ENCODE assay signal across 26 cellular contexts in the genomic region with DNA sequence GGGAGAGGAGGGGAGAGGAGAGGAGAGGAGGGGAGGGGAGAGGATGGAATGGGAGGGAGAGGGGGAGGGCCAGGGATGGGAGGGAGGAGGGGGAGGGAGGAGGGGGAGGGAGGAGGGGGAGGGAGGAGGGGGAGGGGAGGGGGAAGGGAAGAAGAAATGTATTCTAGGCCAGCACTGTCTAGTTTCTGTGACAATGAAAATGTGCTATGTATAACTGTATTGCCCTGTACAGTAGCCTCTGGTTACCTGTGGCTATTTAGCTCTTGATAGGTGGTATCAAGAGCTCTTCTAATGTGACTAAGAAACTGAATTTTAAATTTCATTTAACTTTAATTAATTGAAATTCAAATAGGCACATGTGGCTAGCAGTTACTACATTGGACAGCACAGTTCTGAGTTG.
DNase-seq lines count a peak whose midpoint lies in the region; ATAC-seq, FAIRE-seq and TF ChIP-seq lines count a peak whose summit lies in the region.
"Had no signal": no experiment of that assay in that cellular context is flagged by ENCODE, and none has a peak within 500 bp of the region (broad histone marks: within the 10 kb centered on the region; RNA-seq: fewer than 3 reads in every experiment).

No MANE protein-coding gene starts in this region.

- no peaks in the 10 kb centered on the region for H3K4me1 Mint-ChIP-seq in stimulated activated memory B cell treated with anti-CD40 and anti-IgM and Interleukin-4, amounts not matched to agents 10 μg/mL and 1 μg/mL and 100 μg/mL, for 72 hours
- H3K4me1 Mint-ChIP-seq: CD4-positive, alpha-beta memory T cell; CD4-positive, CD25-positive, alpha-beta regulatory T cell; CD8-positive, alpha-beta memory T cell had no signal

- H3K27me3 ChIP-seq in PC-3 (ENCODE audit: low read length) (no peaks in the 10 kb centered on the region), right cardiac atrium (ENCODE audit: control insufficient read depth, insufficient read depth) (no peaks in the 10 kb centered on the region)
- H3K27me3 ChIP-seq: BE2C, BLaER1 had no signal

- H3K27ac ChIP-seq in 22Rv1: peak overlapping the region; percentile 93; the same call in 1 of the 2 replicates
- peak overlapping the region; percentile 99 to 100 for H3K27ac ChIP-seq in A549
- peak overlapping the region; percentile 32 for H3K27ac ChIP-seq in PC-3 (ENCODE audit: low read length)
- H3K27ac ChIP-seq in right cardiac atrium (ENCODE audit: low read length): no peak overlapping the region
- H3K27ac ChIP-seq: BLaER1 had no signal

- H3K36me3 ChIP-seq in PC-3 (ENCODE audit: low read depth, low read length): no peaks in the 10 kb centered on the region
- H3K36me3 ChIP-seq: BE2C, BLaER1 had no signal

- H3K4me2 ChIP-seq in A549 (no peak overlapping the region), PC-3 (ENCODE audit: low read length) (no peak overlapping the region)
- H3K4me2 ChIP-seq: BLaER1 had no signal

- POLR2A ChIA-PET in A549 (lab: Yijun Ruan, JAX) (no interaction called here), PC-3 (lab: Charles Lee; ENCODE audit: unreplicated experiment) (no interaction called here)

- peaks cover 10% of the 10 kb centered on the region for H3K79me2 ChIP-seq in PC-3 (ENCODE audit: low read length)

- peaks cover 22% of the 10 kb centered on the region for H3K9me3 ChIP-seq in A549
- H3K9me3 ChIP-seq in PC-3 (ENCODE audit: low read length): no peaks in the 10 kb centered on the region
- H3K9me3 ChIP-seq in right cardiac atrium (ENCODE audit: control insufficient read depth, low read length): no peaks in the 10 kb centered on the region
- H3K9me3 ChIP-seq: BE2C, BLaER1 had no signal

- peaks cover 5% of the 10 kb centered on the region for H3F3A ChIP-seq in PC-3 (ENCODE audit: low read length, unreplicated experiment)

- DNase-seq in A549 (ENCODE audit: low read depth in 1 of 2, low spot score in 1 of 2) (no peak), PC-3 (no peak), right cardiac atrium (no peak)
- DNase-seq: ACHN; BE2C; C1 segment of cervical spinal cord; CD4-positive, alpha-beta memory T cell; CD4-positive, CD25-positive, alpha-beta regulatory T cell; CD8-positive, alpha-beta memory T cell; COR-L47; DMS 273 treated with DMSO at 0.1 percent for 48 hours; DMS153; DMS53; DMS79; DND-41; EL; GDM1 had no signal

- no TSS peak for BruUV-seq in PC-3 (replicated peaks; lab: Mats Ljungman, UMichigan)

- FAIRE-seq in A549 (lab: Jason Lieb, UNC): no peak
- FAIRE-seq: GM12878, GM12892, GM18507, GM19239 had no signal

- no peak for TF ChIP-seq POLR2A in A549 (IDR thresholded peaks at IDR 0.05; ENCODE audit: low read length)

- CTCF ChIA-PET in A549 (lab: Yijun Ruan, JAX) (interaction anchor here (0.6 kb wide), 1 partner anchor 260 kb away, joined by 3 read pairs; no protein-coding TSS in a partner anchor), PC-3 (lab: Charles Lee) (no interaction called here)

- H3K9me2 ChIP-seq in PC-3 (replicated peaks; ENCODE audit: low read length): no peaks in the 10 kb centered on the region

- ATAC-seq in A549: no peak
- ATAC-seq in PC-3: no peak
- no peak for ATAC-seq in stimulated activated memory B cell treated with anti-CD40 and anti-IgM and Interleukin-4, amounts not matched to agents 10 μg/mL and 1 μg/mL and 100 μg/mL, for 72 hours
- ATAC-seq in GM18511 (IDR thresholded peaks at IDR 0.05; ENCODE audit: unreplicated experiment): no peak
- no peak for ATAC-seq in right cardiac atrium
- ATAC-seq: GM12878 had no signal

- H3K9ac ChIP-seq in PC-3 (ENCODE audit: low read length): no peak overlapping the region
- H3K9ac ChIP-seq: BLaER1 had no signal

- H3K36me3 Mint-ChIP-seq in stimulated activated memory B cell treated with anti-CD40 and anti-IgM and Interleukin-4, amounts not matched to agents 10 μg/mL and 1 μg/mL and 100 μg/mL, for 72 hours: no peaks in the 10 kb centered on the region
- H3K36me3 Mint-ChIP-seq: CD14-positive monocyte; CD4-positive, alpha-beta memory T cell; CD4-positive, CD25-positive, alpha-beta regulatory T cell; CD8-positive, alpha-beta memory T cell had no signal

- H4K20me1 ChIP-seq in PC-3 (ENCODE audit: low read length): no peaks in the 10 kb centered on the region
- H4K20me1 ChIP-seq: BLaER1 had no signal

- no peaks in the 10 kb centered on the region for H3K27me3 Mint-ChIP-seq in stimulated activated memory B cell treated with anti-CD40 and anti-IgM and Interleukin-4, amounts not matched to agents 10 μg/mL and 1 μg/mL and 100 μg/mL, for 72 hours
- H3K27me3 Mint-ChIP-seq: CD4-positive, CD25-positive, alpha-beta regulatory T cell had no signal

- no peaks in the 10 kb centered on the region for H3K9me3 Mint-ChIP-seq in stimulated activated memory B cell treated with anti-CD40 and anti-IgM and Interleukin-4, amounts not matched to agents 10 μg/mL and 1 μg/mL and 100 μg/mL, for 72 hours
- H3K9me3 Mint-ChIP-seq: CD14-positive monocyte; CD8-positive, alpha-beta memory T cell had no signal

- H3K4me3 Mint-ChIP-seq in stimulated activated memory B cell treated with anti-CD40 and anti-IgM and Interleukin-4, amounts not matched to agents 10 μg/mL and 1 μg/mL and 100 μg/mL, for 72 hours: no peak overlapping the region
- H3K4me3 Mint-ChIP-seq: CD14-positive monocyte; CD4-positive, alpha-beta memory T cell; CD4-positive, CD25-positive, alpha-beta regulatory T cell; CD8-positive, alpha-beta memory T cell had no signal

- TF ChIP-seq EP300 in A549 (IDR thresholded peaks at IDR 0.05): no peak

- H3K4me1 ChIP-seq in A549 (peaks cover 50% of the 10 kb centered on the region), PC-3 (ENCODE audit: insufficient read depth, low read length) (peaks cover 47% of the 10 kb centered on the region), right cardiac atrium (ENCODE audit: control insufficient read depth, insufficient read depth, low read length) (no peaks in the 10 kb centered on the region)
- H3K4me1 ChIP-seq: BE2C, BLaER1 had no signal

- intact Hi-C loops in PC-3 (cut with micrococcal nuclease): no loop called here
- intact Hi-C loops in right cardiac atrium (cut with DNase I): no loop called here

- no peak for TF ChIP-seq RAD21 in A549 (conservative IDR thresholded peaks at IDR 0.05 in 1 of 2, IDR thresholded peaks at IDR 0.05 in 1 of 2)

- H3K27ac Mint-ChIP-seq in stimulated activated memory B cell treated with anti-CD40 and anti-IgM and Interleukin-4, amounts not matched to agents 10 μg/mL and 1 μg/mL and 100 μg/mL, for 72 hours: no peak overlapping the region
- H3K27ac Mint-ChIP-seq: CD14-positive monocyte; CD4-positive, alpha-beta memory T cell; CD4-positive, CD25-positive, alpha-beta regulatory T cell; CD8-positive, alpha-beta memory T cell had no signal

- H3K4me3 ChIP-seq in A549: no peak overlapping the region
- no peak overlapping the region for H3K4me3 ChIP-seq in PC-3 (ENCODE audit: low read length)
- H3K4me3 ChIP-seq in right cardiac atrium (ENCODE audit: low read length): no peak overlapping the region
- H3K4me3 ChIP-seq: BLaER1, GM12878 had no signal

- TF ChIP-seq CTCF in 22Rv1 (IDR thresholded peaks at IDR 0.05) (no peak), A549 (IDR thresholded peaks at IDR 0.05) (no peak), PC-3 (conservative IDR thresholded peaks at IDR 0.05; ENCODE audit: low read depth, low read length) (no peak)

- H2AFZ ChIP-seq in PC-3 (ENCODE audit: low read length): no peak overlapping the region

TF ChIP-seq in A549, 52 proteins besides CTCF, POLR2A, EP300 and RAD21:
- no peak for TF ChIP-seq CHD2 (IDR thresholded peaks at IDR 0.05; ENCODE audit: low read length, partially characterized antibody)
- TF ChIP-seq HOXB5 (CRISPR knock-in tag; IDR thresholded peaks at IDR 0.05): no peak
- TF ChIP-seq CBX8 (IDR thresholded peaks at IDR 0.05): no peak
- no peak for TF ChIP-seq NR3C1 (IDR thresholded peaks at IDR 0.05)
- no peak for TF ChIP-seq MAX (IDR thresholded peaks at IDR 0.05)
- TF ChIP-seq, protein P1, sequence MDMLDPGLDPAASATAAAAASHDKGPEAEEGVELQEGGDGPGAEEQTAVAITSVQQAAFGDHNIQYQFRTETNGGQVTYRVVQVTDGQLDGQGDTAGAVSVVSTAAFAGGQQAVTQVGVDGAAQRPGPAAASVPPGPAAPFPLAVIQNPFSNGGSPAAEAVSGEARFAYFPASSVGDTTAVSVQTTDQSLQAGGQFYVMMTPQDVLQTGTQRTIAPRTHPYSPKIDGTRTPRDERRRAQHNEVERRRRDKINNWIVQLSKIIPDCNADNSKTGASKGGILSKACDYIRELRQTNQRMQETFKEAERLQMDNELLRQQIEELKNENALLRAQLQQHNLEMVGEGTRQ (IDR thresholded peaks at IDR 0.05): no peak
- TF ChIP-seq HES2 (IDR thresholded peaks at IDR 0.05): no peak
- TF ChIP-seq FOSL2 (IDR thresholded peaks at IDR 0.05): no peak
- no peak for TF ChIP-seq FOSL2 (CRISPR knock-in tag; IDR thresholded peaks at IDR 0.05)
- no peak for TF ChIP-seq MAFK (IDR thresholded peaks at IDR 0.05; ENCODE audit: partially characterized antibody)
- no peak for TF ChIP-seq GATA3 (IDR thresholded peaks at IDR 0.05; ENCODE audit: borderline replicate concordance)
